ENCODE assay signal across 19 cellular contexts in genomic region chr2:217800433-217801114, GRCh38.
DNase-seq lines count a peak whose midpoint lies in the region; ATAC-seq and TF ChIP-seq lines count a peak whose summit lies in the region.
"Had no signal": no experiment of that assay in that cellular context is flagged by ENCODE, and none has a peak within 500 bp of the region (broad histone marks: within the 10 kb centered on the region; RNA-seq: fewer than 3 reads in every experiment).

No MANE protein-coding gene starts in this region.

- H3K9me3 ChIP-seq in BE2C (no peaks in the 10 kb centered on the region), skeletal muscle tissue (ENCODE audit: control insufficient read depth in 3 of 3, low read length in 3 of 3) (no peaks in the 10 kb centered on the region)
- H3K9me3 ChIP-seq: spleen had no signal

- H3K4me3 ChIP-seq in BE2C (ENCODE audit: low read depth, low read length) (no peak overlapping the region), skeletal muscle tissue (ENCODE audit: low read length in 3 of 3) (no peak overlapping the region)
- H3K4me3 ChIP-seq: dorsolateral prefrontal cortex, spleen had no signal

- no peak overlapping the region for H3K4me3 Mint-ChIP-seq in WTC11
- H3K4me3 Mint-ChIP-seq: activated CD8-positive, alpha-beta T cell treated with anti-CD3 and anti-CD28 coated beads, Interleukin-2, amount 10 ng/mL, durations not matched to agents 7 days and 5 days; activated naive CD8-positive, alpha-beta T cell treated with anti-CD3 and anti-CD28 coated beads for 36 hours had no signal

- CTCF ChIA-PET in WTC11 (lab: Charles Lee): interaction anchor here (0.8 to 2.4 kb wide), 8 partner anchors 11 to 268 kb away, joined by 3 to 11 read pairs (median 6); partner anchors contain the start of gene RUFY4

- no peak for ATAC-seq in WTC11
- ATAC-seq in GM21825 (IDR thresholded peaks at IDR 0.05; ENCODE audit: unreplicated experiment): no peak
- ATAC-seq: activated CD8-positive, alpha-beta T cell treated with anti-CD3 and anti-CD28 coated beads, Interleukin-2, amount 10 ng/mL, durations not matched to agents 7 days and 5 days had no signal

- H3K27me3 ChIP-seq in BE2C: no peaks in the 10 kb centered on the region
- H3K27me3 ChIP-seq in skeletal muscle tissue (ENCODE audit: control insufficient read depth in 3 of 3, insufficient read depth in 3 of 3, low read length in 3 of 3): no peaks in the 10 kb centered on the region
- H3K27me3 ChIP-seq: dorsolateral prefrontal cortex, spleen had no signal

- H3K36me3 Mint-ChIP-seq in WTC11: no peaks in the 10 kb centered on the region
- H3K36me3 Mint-ChIP-seq: activated naive CD8-positive, alpha-beta T cell treated with anti-CD3 and anti-CD28 coated beads for 36 hours had no signal

- no peak overlapping the region for H3K9ac ChIP-seq in skeletal muscle tissue (ENCODE audit: low read depth in 1 of 3, low read length in 3 of 3)
- H3K9ac ChIP-seq: parathyroid adenoma had no signal

- no peak overlapping the region for H3K27ac Mint-ChIP-seq in WTC11
- H3K27ac Mint-ChIP-seq: activated CD8-positive, alpha-beta T cell treated with anti-CD3 and anti-CD28 coated beads, Interleukin-2, amount 10 ng/mL, durations not matched to agents 7 days and 5 days; activated naive CD8-positive, alpha-beta T cell treated with anti-CD3 and anti-CD28 coated beads for 36 hours had no signal

- DNase-seq in BE2C (peak; percentile 2), WTC11 (ENCODE audit: low spot score) (peak; percentile 0), islet precursor cell (peak; percentile 44), globus pallidus (ENCODE audit: low spot score) (no peak), NCI-H2029 (lab: John Stamatoyannopoulos, UW) (no peak)
- no peak for DNase-seq in activated effector memory CD4-positive, alpha-beta T cell treated with anti-CD3 and anti-CD28 coated beads, Interleukin-2, amount 50 U/mL, for 16 hours
- DNase-seq: activated CD8-positive, alpha-beta T cell treated with anti-CD3 and anti-CD28 coated beads, Interleukin-2, amount 10 ng/mL, durations not matched to agents 7 days and 5 days; activated naive CD8-positive, alpha-beta T cell treated with anti-CD3 and anti-CD28 coated beads for 36 hours; activated T-cell treated with anti-CD3 and anti-CD28 coated beads, Interleukin-2, amount 50 U/mL, for 48 hours; KBM-7; MV-4-11; NCI-H187 treated with DMSO at 0.1 percent for 48 hours; NCI-H446 treated with DMSO at 0.1 percent for 48 hours; spleen had no signal

- H3K9me3 Mint-ChIP-seq in WTC11: peaks cover 3% of the 10 kb centered on the region; the same call in 1 of the 2 replicates
- H3K9me3 Mint-ChIP-seq: activated naive CD8-positive, alpha-beta T cell treated with anti-CD3 and anti-CD28 coated beads for 36 hours had no signal

- H3K36me3 ChIP-seq in BE2C (peaks cover 9% of the 10 kb centered on the region), skeletal muscle tissue (ENCODE audit: control insufficient read depth in 3 of 3, insufficient read depth in 3 of 3, low read length in 3 of 3) (peaks cover 37 to 54% (median 44%) of the 10 kb centered on the region in 3 donors)
- H3K36me3 ChIP-seq: WERI-Rb-1 had no signal

- H3K4me1 ChIP-seq in BE2C (peaks cover 18% of the 10 kb centered on the region), skeletal muscle tissue (ENCODE audit: control insufficient read depth in 3 of 3, insufficient read depth in 3 of 3, low read length in 3 of 3) (peaks cover 15 to 44% (median 36%) of the 10 kb centered on the region in 3 donors)

- no peak for TF ChIP-seq CTCF in BE2C (IDR thresholded peaks at IDR 0.05; ENCODE audit: low read depth, low read length)
- TF ChIP-seq CTCF in WTC11 (IDR thresholded peaks at IDR 0.05): no peak

- peaks cover 3% of the 10 kb centered on the region for H3K4me1 Mint-ChIP-seq in WTC11
- H3K4me1 Mint-ChIP-seq: activated naive CD8-positive, alpha-beta T cell treated with anti-CD3 and anti-CD28 coated beads for 36 hours had no signal

- POLR2A ChIA-PET in WTC11 (lab: Charles Lee): no interaction called here

- H3K27ac ChIP-seq in skeletal muscle tissue (ENCODE audit: low read depth, low read length): peak overlapping the region; percentile 12
- H3K27ac ChIP-seq: parathyroid adenoma, WERI-Rb-1 had no signal

- no peaks in the 10 kb centered on the region for H3K27me3 Mint-ChIP-seq in WTC11 (ENCODE audit: low read depth)
- H3K27me3 Mint-ChIP-seq: activated naive CD8-positive, alpha-beta T cell treated with anti-CD3 and anti-CD28 coated beads for 36 hours had no signal

TF ChIP-seq in WTC11, 78 proteins besides CTCF, POLR2A, EP300 and RAD21:
- TF ChIP-seq SMAD4 (CRISPR knock-in tag; IDR thresholded peaks at IDR 0.05) (no peak), ESRRA (CRISPR knock-in tag; IDR thresholded peaks at IDR 0.05; ENCODE audit: borderline replicate concordance) (no peak), JUN (CRISPR knock-in tag; IDR thresholded peaks at IDR 0.05) (no peak), ZNF671 (CRISPR knock-in tag; IDR thresholded peaks at IDR 0.05) (no peak), ZNF121 (CRISPR knock-in tag; IDR thresholded peaks at IDR 0.05) (no peak), CREM (CRISPR knock-in tag; IDR thresholded peaks at IDR 0.05) (no peak)

Comparison
In these comparisons a context has a peak if more than half of its experiments do, and no peak if none do; other contexts are left out.
1. DNase-seq: peak in BE2C (single experiment), WTC11 (single experiment) and islet precursor cell (single experiment); none in globus pallidus (single experiment), NCI-H2029 (single experiment) and activated effector memory CD4-positive, alpha-beta T cell treated with anti-CD3 and anti-CD28 coated beads, Interleukin-2, amount 50 U/mL, for 16 hours (single experiment).